In the genomic region with DNA sequence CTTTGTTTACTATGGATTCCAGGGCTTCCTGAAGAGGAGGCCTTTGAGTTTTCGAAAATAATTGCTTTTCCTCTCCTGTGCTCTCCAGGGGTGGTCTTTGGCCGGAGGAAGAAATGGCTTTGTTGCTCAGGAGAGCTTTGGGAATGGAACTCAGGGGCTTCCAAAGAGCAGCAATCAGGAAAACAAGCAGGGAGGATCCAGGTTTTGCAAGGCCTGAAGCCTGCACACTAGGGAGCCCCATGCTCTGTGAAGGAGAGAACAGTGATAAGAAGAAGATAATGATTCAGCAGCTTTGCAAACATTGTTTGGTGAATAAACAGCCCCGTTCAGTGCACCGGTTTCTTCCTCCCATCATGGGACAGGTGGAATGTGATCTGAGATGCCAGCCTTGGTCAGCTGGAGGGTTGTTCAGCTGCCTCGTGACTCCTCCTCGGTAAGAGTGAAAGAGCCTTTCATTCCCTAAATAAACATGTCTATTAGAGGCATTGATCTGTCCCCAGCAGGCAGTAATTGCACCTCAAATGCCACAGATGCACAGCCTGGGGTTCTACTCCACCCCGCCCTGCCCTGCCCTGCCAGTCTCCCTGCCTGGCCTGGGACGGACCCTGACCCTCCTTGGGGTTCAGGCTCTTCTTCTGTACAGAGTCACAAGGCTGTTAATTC, we compare ENCODE assay signal across 11 cellular contexts. TPM values are rescaled to one million over a fixed set of nuclear protein-coding genes. Genes with fewer than 3 reads are reported as not detected.
DNase-seq lines count a peak whose midpoint lies in the region; ATAC-seq, FAIRE-seq and TF ChIP-seq lines count a peak whose summit lies in the region.
"Had no signal": no experiment of that assay in that cellular context is flagged by ENCODE, and none has a peak within 500 bp of the region (broad histone marks: within the 10 kb centered on the region; RNA-seq: fewer than 3 reads in every experiment).

No MANE protein-coding gene starts in this region.

- FAIRE-seq in pancreas (lab: Jason Lieb, UNC): no peak

- H3K27me3 ChIP-seq in H7 (ENCODE audit: control insufficient read depth, insufficient read depth, low read length): peaks cover 27% of the 10 kb centered on the region; the same call in 1 of the 2 replicates
- no peaks in the 10 kb centered on the region for H3K27me3 ChIP-seq in gastroesophageal sphincter
- no peaks in the 10 kb centered on the region for H3K27me3 ChIP-seq in pancreas

- intact Hi-C loops in pancreas (cut with DNase I): no loop called here

- ATAC-seq in gastroesophageal sphincter (no peak), pancreas (peak; percentile 79 to 90 (median 82)), HG02981 (IDR thresholded peaks at IDR 0.05; ENCODE audit: unreplicated experiment) (no peak)

- H3K36me3 ChIP-seq in H7 (replicated peaks; ENCODE audit: control insufficient read depth, insufficient read depth, low read length) (no peaks in the 10 kb centered on the region), gastroesophageal sphincter (no peaks in the 10 kb centered on the region), pancreas (no peaks in the 10 kb centered on the region)

- TF ChIP-seq POLR2A in gastroesophageal sphincter (IDR thresholded peaks at IDR 0.05): no peak

- no peak for TF ChIP-seq EP300 in gastroesophageal sphincter (IDR thresholded peaks at IDR 0.05)

- TF ChIP-seq CTCF in gastroesophageal sphincter (IDR thresholded peaks at IDR 0.05): no peak
- no peak for TF ChIP-seq CTCF in pancreas (IDR thresholded peaks at IDR 0.05)

- H3K4me3 ChIP-seq in H7 (ENCODE audit: insufficient read depth, low read depth, low read length) (no peak overlapping the region), gastroesophageal sphincter (no peak overlapping the region), pancreas (no peak overlapping the region)

- H3K4me1 ChIP-seq in gastroesophageal sphincter: peaks cover 0 to 62% (median 2%) of the 10 kb centered on the region in 3 donors
- H3K4me1 ChIP-seq in pancreas: no peaks in the 10 kb centered on the region

- peak; percentile 69 for DNase-seq in H7
- peak; percentile 99 for DNase-seq in NCI-H748 (lab: John Stamatoyannopoulos, UW; ENCODE audit: unreplicated experiment)
- peak in 3 of 6 donors; percentile 32 to 56 (median 43) for DNase-seq in pancreas
- no peak for DNase-seq in cerebellum (ENCODE audit: low spot score)
- DNase-seq in occipital lobe (lab: John Stamatoyannopoulos, UW): no peak
- no peak for DNase-seq in NCI-H226
- DNase-seq: activated CD4-positive, alpha-beta T cell treated with anti-CD3 and anti-CD28 coated beads, Interleukin-2, amount 50 U/mL, for 4 hours; HFFc6 had no signal

- WGBS in gastroesophageal sphincter (ENCODE audit: low coverage in 1 of 2), 2 donors: 52 to 100% methylated on average over 1 to 7 of the region's 8 CpGs
- WGBS in pancreas, 2 donors: 33 to 35% methylated on average over 8 of the region's 8 CpGs

- peaks cover 0 to 9% (median 0%) of the 10 kb centered on the region in 3 donors for H3K9me3 ChIP-seq in gastroesophageal sphincter
- H3K9me3 ChIP-seq in pancreas: no peaks in the 10 kb centered on the region

- peak overlapping the region in 3 of 4 donors; percentile 87 to 93 (median 88) for H3K27ac ChIP-seq in gastroesophageal sphincter
- peak overlapping the region; percentile 24 to 72 (median 48) for H3K27ac ChIP-seq in pancreas

RNA-seq across cellular contexts. Expression of a gene that starts 11.5 kb away (rescaled TPM):
- 35.8 and 37.3 TPM in 2 replicates for total RNA-seq in H7 (2014; rRNA removed; shearing (Covaris generic))
- total RNA-seq in gastroesophageal sphincter (100 to 1,000 TPM; 130 to 432 (median 156) TPM), pancreas (10 to 100 TPM in 3 of 6 donors, 1 to 10 TPM in 3; 6.3 to 17.1 (median 10.3) TPM), cerebellum (9.1 TPM), occipital lobe (11.9 TPM)
- 10 to 100 TPM in 1 of 2 donors, 1 to 10 TPM in 1; 6.0 to 12.4 TPM for polyA plus RNA-seq in pancreas

RNA-seq across cellular contexts. Expression of a gene that starts 43.3 kb away (rescaled TPM):
- 86.4 and 92.1 TPM in 2 replicates for total RNA-seq in H7 (2014; rRNA removed; shearing (Covaris generic))
- total RNA-seq in gastroesophageal sphincter (1 to 10 TPM; 1.6 to 3.2 (median 2.5) TPM), pancreas (1 to 10 TPM in 1 of 6 donors, under 1 TPM in 5; 0.12 to 1.1 (median 0.72) TPM), cerebellum (239 TPM), occipital lobe (67.1 TPM)
- 1 to 10 TPM in 1 of 2 donors, under 1 TPM in 1; 0.42 to 2.2 TPM for polyA plus RNA-seq in pancreas
- total RNA-seq: HFFc6, HT-29 had no signal

Comparison
In these comparisons a context has a peak if more than half of its experiments do, and no peak if none do; other contexts are left out.
1. DNase-seq: peak in H7 (single experiment) and NCI-H748 (single experiment); none in cerebellum (single experiment), occipital lobe (single experiment) and NCI-H226 (single experiment).
2. ATAC-seq: peak in pancreas (4 of 4); none in gastroesophageal sphincter (single experiment) and HG02981 (single experiment).
3. RNA of a gene that starts 43.3 kb away (total RNA-seq): 239 TPM in cerebellum (single experiment), 86.4 to 92.1 TPM in H7 and 67.1 TPM in occipital lobe (single experiment); 1.6 to 3.2 TPM in gastroesophageal sphincter and 0.12 to 1.1 TPM in pancreas; every median in the first group is over 10 times any median in the second.